Comparison of ENCODE assay signal across 19 cellular contexts in the genomic region with DNA sequence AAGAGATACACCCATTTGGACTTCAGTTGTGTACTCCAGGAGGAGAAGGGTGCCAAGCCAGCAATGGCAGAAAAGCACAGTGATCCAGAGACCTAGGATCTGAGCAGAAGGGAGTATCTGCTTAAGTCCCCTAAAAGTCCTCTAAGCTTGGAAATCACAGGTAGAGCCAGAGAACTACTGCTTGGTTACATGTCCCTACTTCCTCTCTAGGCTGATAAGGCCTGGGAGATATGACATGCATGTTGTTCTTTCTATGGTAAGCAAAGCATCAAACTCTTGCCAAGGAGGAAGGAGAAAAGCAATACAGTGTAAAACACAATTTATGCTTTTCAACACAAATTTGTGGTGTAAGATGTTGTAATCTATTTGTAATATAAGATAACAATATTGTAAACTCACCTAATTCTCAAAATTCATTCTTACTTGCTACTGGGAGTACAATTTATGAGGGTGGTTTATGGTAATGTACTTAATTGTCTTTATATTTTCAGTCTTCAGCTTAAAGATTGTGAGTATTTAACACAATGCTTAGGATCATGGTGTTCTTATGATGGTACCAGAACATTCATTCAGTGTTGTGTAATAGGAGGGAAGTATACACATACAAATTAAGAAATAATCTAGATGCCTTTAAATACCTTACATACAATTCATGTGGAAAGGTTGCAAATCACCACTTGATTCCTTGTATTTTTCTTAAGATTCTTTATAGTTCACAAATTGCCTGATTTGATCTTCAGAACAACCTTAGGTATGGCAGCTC.
"Had no signal": no experiment of that assay in that cellular context is flagged by ENCODE, and none has a peak within 500 bp of the region (broad histone marks: within the 10 kb centered on the region; RNA-seq: fewer than 3 reads in every experiment).

No MANE protein-coding gene starts in this region.

- FAIRE-seq: TTC549 had no signal

- H3K27me3 Mint-ChIP-seq: activated naive CD4-positive, alpha-beta T cell treated with anti-CD3 and anti-CD28 coated beads, Interleukin-2, amount 10 ng/mL, durations not matched to agents 7 days and 5 days had no signal

- H3K4me1 ChIP-seq: gastrocnemius medialis, left lung had no signal

- H3K36me3 Mint-ChIP-seq: activated naive CD4-positive, alpha-beta T cell treated with anti-CD3 and anti-CD28 coated beads, Interleukin-2, amount 10 ng/mL, durations not matched to agents 7 days and 5 days; stimulated activated effector memory CD8-positive, alpha-beta T cell treated with anti-CD3 and anti-CD28 coated beads, Interleukin-12 subunit alpha, Interleukin-12 subunit beta, amount 100 ng/mL, for 72 hours; type B pancreatic cell had no signal

- H3K27ac Mint-ChIP-seq: activated naive CD4-positive, alpha-beta T cell treated with anti-CD3 and anti-CD28 coated beads, Interleukin-2, amount 10 ng/mL, durations not matched to agents 7 days and 5 days; nephron progenitor cell; stimulated activated effector memory CD8-positive, alpha-beta T cell treated with anti-CD3 and anti-CD28 coated beads, Interleukin-12 subunit alpha, Interleukin-12 subunit beta, amount 100 ng/mL, for 72 hours; T-helper 1 cell treated with Interleukin-12 subunit alpha and Interleukin-12 subunit beta and Interleukin-4 antibody, amounts not matched to agents 30 μg/mL and 1 μg/mL, for 36 hours; type B pancreatic cell had no signal

- DNase-seq: activated CD4-positive, alpha-beta T cell treated with anti-CD3 and anti-CD28 coated beads, Interleukin-2, amount 50 U/mL, for 1 hour; activated CD8-positive, alpha-beta memory T cell treated with anti-CD3 and anti-CD28 coated beads, Interleukin-2, amount 50 U/mL, for 4 hours; activated effector memory CD4-positive, alpha-beta T cell treated with Interleukin-2 at 50 U/mL for 16 hours; activated naive CD4-positive, alpha-beta T cell treated with anti-CD3 and anti-CD28 coated beads, Interleukin-2, amount 10 ng/mL, durations not matched to agents 7 days and 5 days; activated T-cell treated with anti-CD3 and anti-CD28 coated beads, Interleukin-2, amount 50 U/mL, for 4 hours; effector memory CD4-positive, alpha-beta T cell; gastrocnemius medialis; heart left ventricle; left lung; nephron progenitor cell; nucleus accumbens; stimulated activated CD4-positive, alpha-beta T cell treated with anti-CD3 and anti-CD28 coated beads, Interleukin-4, amount 100 ng/mL, for 24 hours; stomach had no signal

- H3K4me3 ChIP-seq: cardiac muscle cell, gastrocnemius medialis, heart left ventricle, left lung, stomach had no signal

- H3K36me3 ChIP-seq: cardiac muscle cell, gastrocnemius medialis, heart left ventricle, left lung, stomach had no signal

- H3K9me3 Mint-ChIP-seq: activated naive CD4-positive, alpha-beta T cell treated with anti-CD3 and anti-CD28 coated beads, Interleukin-2, amount 10 ng/mL, durations not matched to agents 7 days and 5 days; activated T-cell treated with anti-CD3 and anti-CD28 coated beads, Interleukin-2, amount 50 U/mL, for 4 hours; nephron progenitor cell; T-helper 1 cell treated with Interleukin-12 subunit alpha and Interleukin-12 subunit beta and Interleukin-4 antibody, amounts not matched to agents 30 μg/mL and 1 μg/mL, for 36 hours; type B pancreatic cell had no signal

- H3K4me3 Mint-ChIP-seq: activated naive CD4-positive, alpha-beta T cell treated with anti-CD3 and anti-CD28 coated beads, Interleukin-2, amount 10 ng/mL, durations not matched to agents 7 days and 5 days; activated T-cell treated with anti-CD3 and anti-CD28 coated beads, Interleukin-2, amount 50 U/mL, for 4 hours; nephron progenitor cell; stimulated activated effector memory CD8-positive, alpha-beta T cell treated with anti-CD3 and anti-CD28 coated beads, Interleukin-12 subunit alpha, Interleukin-12 subunit beta, amount 100 ng/mL, for 72 hours; T-helper 1 cell treated with Interleukin-12 subunit alpha and Interleukin-12 subunit beta and Interleukin-4 antibody, amounts not matched to agents 30 μg/mL and 1 μg/mL, for 36 hours; type B pancreatic cell had no signal

- H3K27ac ChIP-seq: cardiac muscle cell, gastrocnemius medialis, heart left ventricle, left lung had no signal

- H3K4me1 Mint-ChIP-seq: activated naive CD4-positive, alpha-beta T cell treated with anti-CD3 and anti-CD28 coated beads, Interleukin-2, amount 10 ng/mL, durations not matched to agents 7 days and 5 days; nephron progenitor cell; stimulated activated effector memory CD8-positive, alpha-beta T cell treated with anti-CD3 and anti-CD28 coated beads, Interleukin-12 subunit alpha, Interleukin-12 subunit beta, amount 100 ng/mL, for 72 hours had no signal

- H3K9me3 ChIP-seq: gastrocnemius medialis, heart left ventricle, left lung, stomach had no signal

- ATAC-seq: activated T-cell treated with anti-CD3 and anti-CD28 coated beads, Interleukin-2, amount 50 U/mL, for 4 hours; gastrocnemius medialis; heart left ventricle; sciatic nerve; stimulated activated effector memory CD8-positive, alpha-beta T cell treated with anti-CD3 and anti-CD28 coated beads, Interleukin-12 subunit alpha, Interleukin-12 subunit beta, amount 100 ng/mL, for 72 hours had no signal

- H3K27me3 ChIP-seq: cardiac muscle cell, gastrocnemius medialis, heart left ventricle, left lung, stomach had no signal
